Comparison of ENCODE assay signal across 1 cellular context in genomic region chr16:75250809-75251279, GRCh38.
TF ChIP-seq lines count a peak whose summit lies in the region.

No MANE protein-coding gene starts in this region.

TF ChIP-seq in HepG2, 621 proteins besides CTCF, POLR2A, EP300 and RAD21 (continued from another document and continues in another):
- TF ChIP-seq ZFP37 (CRISPR knock-in tag; IDR thresholded peaks at IDR 0.05; ENCODE audit: borderline replicate concordance) (no peak), ZBTB34 (CRISPR knock-in tag; IDR thresholded peaks at IDR 0.05) (0 out of 2 replicates have a peak, but pooled peaks have one; percentile 26), IRF1 (CRISPR knock-in tag; IDR thresholded peaks at IDR 0.05; ENCODE audit: low read depth) (no peak), ZMYM4 (CRISPR knock-in tag; IDR thresholded peaks at IDR 0.05) (peak; percentile 58; the same call in 1 of the 2 replicates), LRRFIP1 (CRISPR knock-in tag; conservative IDR thresholded peaks at IDR 0.05) (no peak), RFX3 (CRISPR knock-in tag; IDR thresholded peaks at IDR 0.05) (no peak), LBX2 (CRISPR knock-in tag; IDR thresholded peaks at IDR 0.05; ENCODE audit: borderline replicate concordance) (no peak), ZNF790 (CRISPR knock-in tag; IDR thresholded peaks at IDR 0.05; ENCODE audit: borderline replicate concordance) (peak; percentile 98; the same call in 1 of the 2 replicates), NAIF1 (CRISPR knock-in tag; IDR thresholded peaks at IDR 0.05; ENCODE audit: borderline replicate concordance) (no peak; the same call in 1 of the 2 replicates), ZMYM2 (CRISPR knock-in tag; IDR thresholded peaks at IDR 0.05) (no peak), ZNF710 (CRISPR knock-in tag; IDR thresholded peaks at IDR 0.05; ENCODE audit: borderline replicate concordance) (no peak; the same call in 1 of the 2 replicates), ZNF883 (CRISPR knock-in tag; IDR thresholded peaks at IDR 0.05; ENCODE audit: not compliant biosample characterization) (no peak), ZNF30 (CRISPR knock-in tag; IDR thresholded peaks at IDR 0.05) (peak; percentile 57; the same call in 1 of the 2 replicates), ZNF574 (CRISPR knock-in tag; IDR thresholded peaks at IDR 0.05) (peak; percentile 55; the same call in 1 of the 2 replicates), ZFP36 (IDR thresholded peaks at IDR 0.05; ENCODE audit: borderline replicate concordance, low read depth, low read length, partially characterized antibody) (no peak), ZNF713 (CRISPR knock-in tag; IDR thresholded peaks at IDR 0.05) (no peak; the same call in 1 of the 2 replicates), GATA4 (IDR thresholded peaks at IDR 0.05; ENCODE audit: borderline replicate concordance, low read depth) (no peak), ZNF335 (CRISPR knock-in tag; IDR thresholded peaks at IDR 0.05) (no peak), ZNF562 (CRISPR knock-in tag; IDR thresholded peaks at IDR 0.05; ENCODE audit: borderline replicate concordance) (no peak), HOXA9 (CRISPR knock-in tag; IDR thresholded peaks at IDR 0.05; ENCODE audit: borderline replicate concordance) (no peak), PRDM10 (CRISPR knock-in tag; IDR thresholded peaks at IDR 0.05; ENCODE audit: low read depth) (no peak), ZNF17 (CRISPR knock-in tag; IDR thresholded peaks at IDR 0.05) (no peak), ZBTB8A (CRISPR knock-in tag; IDR thresholded peaks at IDR 0.05; ENCODE audit: borderline replicate concordance, low read depth) (no peak), SIX1 (CRISPR knock-in tag; IDR thresholded peaks at IDR 0.05; ENCODE audit: borderline replicate concordance) (no peak), NR2F1 (CRISPR knock-in tag; IDR thresholded peaks at IDR 0.05) (no peak), ATF4 (CRISPR knock-in tag; IDR thresholded peaks at IDR 0.05) (no peak), PHF5A (CRISPR knock-in tag; IDR thresholded peaks at IDR 0.05; ENCODE audit: low read depth, unreplicated experiment) (no peak), ZSCAN12 (CRISPR knock-in tag; IDR thresholded peaks at IDR 0.05) (peak; percentile 40; the same call in 1 of the 2 replicates), ZBED4 (CRISPR knock-in tag; IDR thresholded peaks at IDR 0.05; ENCODE audit: borderline replicate concordance) (no peak; the same call in 1 of the 2 replicates), HES4 (CRISPR knock-in tag; IDR thresholded peaks at IDR 0.05; ENCODE audit: borderline replicate concordance) (peak; percentile 43; the same call in 1 of the 2 replicates), IRF9 (CRISPR knock-in tag; IDR thresholded peaks at IDR 0.05; ENCODE audit: borderline replicate concordance) (no peak), MED13 (CRISPR knock-in tag; IDR thresholded peaks at IDR 0.05) (peak; percentile 23), HOXA5 (CRISPR knock-in tag; IDR thresholded peaks at IDR 0.05) (peak; percentile 41), FOXO4 (CRISPR knock-in tag; conservative IDR thresholded peaks at IDR 0.05) (0 out of 2 replicates have a peak, but pooled peaks have one; percentile 6), PCBP2 (optimal IDR thresholded peaks at IDR 0.05; ENCODE audit: low read depth, low read length, poor library complexity, severe bottlenecking) (no peak)
